8 cellular contexts compared by ENCODE assay signal in the genomic region with DNA sequence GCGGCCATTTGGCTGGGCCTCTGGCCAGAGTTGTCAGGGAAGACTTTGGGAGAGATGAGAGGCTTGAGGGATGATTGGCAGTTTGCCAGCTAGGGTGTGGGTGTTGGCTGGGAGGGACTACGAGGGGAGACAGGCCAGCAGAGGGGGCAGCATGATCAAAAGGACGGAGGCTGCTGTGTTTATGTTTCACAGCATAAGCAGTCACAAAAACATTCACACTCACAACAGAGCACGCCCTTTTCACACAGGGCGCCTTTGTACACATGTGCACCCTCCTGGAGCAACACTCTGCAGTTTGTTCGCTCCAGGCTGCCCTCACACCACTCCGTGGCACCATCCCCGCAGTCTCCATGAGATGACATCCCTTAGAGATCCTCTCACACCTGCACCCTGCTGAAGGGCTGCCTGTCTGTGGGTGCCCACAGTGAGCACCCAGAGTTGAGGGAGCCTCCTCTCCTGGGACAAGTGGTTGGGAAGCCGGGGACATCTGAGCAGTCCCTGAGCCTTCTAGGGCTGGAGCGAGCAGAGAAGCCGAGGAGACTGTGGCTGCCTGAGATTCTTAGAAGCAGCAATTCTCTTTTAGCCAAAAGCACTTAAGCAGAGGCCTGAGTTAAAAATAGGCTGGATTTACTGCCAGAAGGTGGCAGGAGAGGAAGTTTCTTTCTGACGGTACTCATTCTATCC. TPM values are rescaled to one million over a fixed set of nuclear protein-coding genes. Genes with fewer than 3 reads are reported as not detected.
DNase-seq lines count a peak whose midpoint lies in the region; ATAC-seq, FAIRE-seq and TF ChIP-seq lines count a peak whose summit lies in the region.

No MANE protein-coding gene starts in this region.

- DNase-seq in CD4-positive, alpha-beta T cell: no peak
- DNase-seq in KG1 (lab: John Stamatoyannopoulos, UW) (peak; percentile 18), RCC 7860 (ENCODE audit: low spot score) (peak; percentile 21), epithelial cell of esophagus (ENCODE audit: low read depth) (peak; percentile 68), neural crest cell (ENCODE audit: low read depth, low spot score) (no peak), NCI-H187 treated with DMSO at 0.1 percent for 48 hours (lab: John Stamatoyannopoulos, UW) (no peak), cerebellum (ENCODE audit: low spot score) (no peak)

- TF ChIP-seq CTCF in CD4-positive, alpha-beta T cell (IDR thresholded peaks at IDR 0.05): no peak
- TF ChIP-seq CTCF in epithelial cell of esophagus (IDR thresholded peaks at IDR 0.05; ENCODE audit: insufficient read depth, low read depth, low read length, missing control alignments) (peak; percentile 64), neural crest cell (conservative IDR thresholded peaks at IDR 0.05) (peak; percentile 60)

- CTCF ChIA-PET in CD4-positive, alpha-beta T cell (lab: Charles Lee): interaction anchor here (1.3 kb wide), 1 partner anchor 73 kb away, joined by 7 read pairs; no protein-coding TSS in a partner anchor

- intact Hi-C loops in CD4-positive, alpha-beta T cell (cut with DNase I, micrococcal nuclease): loop anchor here (5.0 to 10.0 kb wide), 3 partner anchors 33 to 501 kb away; partner anchors contain the start of gene EFNA1 (in 1 of the 2)

- ATAC-seq in CD4-positive, alpha-beta T cell (ENCODE audit: poor library complexity): peak; percentile 48
- ATAC-seq in GM21390 (IDR thresholded peaks at IDR 0.05; ENCODE audit: unreplicated experiment): no peak

- peaks cover 5% of the 10 kb centered on the region for H3K4me1 Mint-ChIP-seq in CD4-positive, alpha-beta T cell (ENCODE audit: low read depth)
- H3K4me1 Mint-ChIP-seq in neural crest cell: peaks cover 5% of the 10 kb centered on the region

- no peaks in the 10 kb centered on the region for H3K9me3 ChIP-seq in CD4-positive, alpha-beta T cell (ENCODE audit: control insufficient read depth, low read length)

- H3K4me3 ChIP-seq in epithelial cell of esophagus (ENCODE audit: low read length): no peak overlapping the region

- no peaks in the 10 kb centered on the region for H3K27me3 Mint-ChIP-seq in CD4-positive, alpha-beta T cell
- peaks cover 53% of the 10 kb centered on the region for H3K27me3 Mint-ChIP-seq in neural crest cell (ENCODE audit: low read depth)

- H3K36me3 Mint-ChIP-seq in CD4-positive, alpha-beta T cell (ENCODE audit: low read depth): no peaks in the 10 kb centered on the region
- no peaks in the 10 kb centered on the region for H3K36me3 Mint-ChIP-seq in neural crest cell (ENCODE audit: low read depth)

- POLR2A ChIA-PET in CD4-positive, alpha-beta T cell (lab: Charles Lee): no interaction called here

- H3K27ac Mint-ChIP-seq in CD4-positive, alpha-beta T cell: no peak overlapping the region
- H3K27ac Mint-ChIP-seq in neural crest cell (ENCODE audit: unreplicated experiment): no peak overlapping the region

- no peaks in the 10 kb centered on the region for H3K27me3 ChIP-seq in CD4-positive, alpha-beta T cell (ENCODE audit: control insufficient read depth, insufficient read depth, low read length)

- no peaks in the 10 kb centered on the region for H3K9me3 Mint-ChIP-seq in CD4-positive, alpha-beta T cell
- H3K9me3 Mint-ChIP-seq in neural crest cell: no peaks in the 10 kb centered on the region

- H3K27ac ChIP-seq in CD4-positive, alpha-beta T cell (ENCODE audit: low read depth, low read length): no peak overlapping the region

- no peak for FAIRE-seq in RCC 7860 (lab: Jason Lieb, UNC)

- no peak overlapping the region for H3K4me3 Mint-ChIP-seq in CD4-positive, alpha-beta T cell
- no peak overlapping the region for H3K4me3 Mint-ChIP-seq in neural crest cell

RNA-seq across cellular contexts. Expression of gene EFNA3, which starts 15.4 kb away (rescaled TPM):
- total RNA-seq in CD4-positive, alpha-beta T cell: under 1 TPM; 0.22 to 0.47 TPM
- total RNA-seq in neural crest cell: 5.6 and 6.6 TPM in 2 replicates
- 7.3 TPM for total RNA-seq in cerebellum

RNA-seq across cellular contexts. Expression of gene EFNA4, which starts 30.5 kb away (rescaled TPM):
- total RNA-seq in CD4-positive, alpha-beta T cell: 1 to 10 TPM; 2.4 to 3.3 TPM
- 26.4 and 28.5 TPM in 2 replicates for total RNA-seq in neural crest cell
- total RNA-seq in cerebellum: 3.9 TPM

RNA-seq across cellular contexts. Expression of gene EFNA1, which starts 33.6 kb away (rescaled TPM):
- total RNA-seq in CD4-positive, alpha-beta T cell: 1 to 10 TPM; 4.2 to 5.9 TPM
- total RNA-seq in neural crest cell: 0.50 and 0.77 TPM in 2 replicates
- 6.9 TPM for total RNA-seq in cerebellum

RNA-seq across cellular contexts. Expression of gene SLC50A1, which starts 41.6 kb away (rescaled TPM):
- total RNA-seq in CD4-positive, alpha-beta T cell: 10 to 100 TPM; 10.2 to 12.5 TPM
- total RNA-seq in neural crest cell (23.2 and 25.1 TPM in 2 replicates), cerebellum (4.6 TPM)

RNA-seq across cellular contexts. Expression of gene ADAM15, which starts 43.0 kb away (rescaled TPM):
- 10 to 100 TPM; 17.2 to 20.1 TPM for total RNA-seq in CD4-positive, alpha-beta T cell
- total RNA-seq in neural crest cell (82.2 and 85.1 TPM in 2 replicates), cerebellum (27.6 TPM)

Comparison
In these comparisons a context has a peak if more than half of its experiments do, and no peak if none do; other contexts are left out.
1. DNase-seq: peak in KG1 (single experiment), RCC 7860 (single experiment) and epithelial cell of esophagus (single experiment); none in CD4-positive, alpha-beta T cell (0 of 10), neural crest cell (single experiment), NCI-H187 treated with DMSO at 0.1 percent for 48 hours (single experiment) and cerebellum (single experiment).